22 cellular contexts compared by ENCODE assay signal in genomic region chr22:20076627-20077172, GRCh38. TPM values are rescaled to one million over a fixed set of nuclear protein-coding genes. Genes with fewer than 3 reads are reported as not detected.
A peak's percentile ranks its signal among the peaks of the same experiment; 100 is the strongest.
DNase-seq lines count a peak whose midpoint lies in the region; ATAC-seq and TF ChIP-seq lines count a peak whose summit lies in the region.
"Had no signal": no experiment of that assay in that cellular context is flagged by ENCODE, and none has a peak within 500 bp of the region (broad histone marks: within the 10 kb centered on the region; RNA-seq: fewer than 3 reads in every experiment).

No MANE protein-coding gene starts in this region.

- peaks cover 13% of the 10 kb centered on the region for H3K79me2 ChIP-seq in osteoblast (ENCODE audit: insufficient read depth, low read length)

- H3K4me3 ChIP-seq in GM12864 (ENCODE audit: low read depth, low read length) (no peak overlapping the region), osteoblast (ENCODE audit: insufficient read depth, low read length) (no peak overlapping the region), gastroesophageal sphincter (no peak overlapping the region)
- H3K4me3 ChIP-seq: GM12878, left lung, right lobe of liver, SJSA1 had no signal

- DNase-seq in GM12864 (ENCODE audit: low read depth) (no peak), OCI-M1 (lab: John Stamatoyannopoulos, UW) (peak; percentile 42), erythroblast (lab: John Stamatoyannopoulos, UW) (peak; percentile 73 to 89), osteoblast (ENCODE audit: insufficient read length, low spot score, missing footprints) (peak; percentile 58), G401 (ENCODE audit: low spot score) (no peak)
- DNase-seq: activated CD4-positive, alpha-beta T cell treated with anti-CD3 and anti-CD28 coated beads, Interleukin-2, amount 10 ng/mL, durations not matched to agents 24 days and 14 days; activated T-cell treated with anti-CD3 and anti-CD28 coated beads, Interleukin-2, amount 50 U/mL, for 48 hours; hypothalamus; IMR-90; NCI-H1092 treated with DMSO at 0.1 percent for 48 hours; NCI-H187 treated with DMSO at 0.1 percent for 48 hours; NCI-H526; stimulated activated CD4-positive, alpha-beta T cell treated with anti-CD3 and anti-CD28 coated beads, Interleukin-12 subunit alpha, Interleukin-12 subunit beta, amount 100 ng/mL, for 4 hours; stimulated activated CD4-positive, alpha-beta T cell treated with anti-CD3 and anti-CD28 coated beads, Interleukin-4, amount 100 ng/mL, for 1 hour; T-cell; trophoblast cell had no signal

- ATAC-seq in HG03521 (IDR thresholded peaks at IDR 0.05; ENCODE audit: unreplicated experiment): no peak
- no peak for ATAC-seq in gastroesophageal sphincter
- ATAC-seq: GM12878, left lung, right lobe of liver, T-cell had no signal

- H3K9me3 ChIP-seq in osteoblast (ENCODE audit: low read depth, low read length) (no peaks in the 10 kb centered on the region), gastroesophageal sphincter (no peaks in the 10 kb centered on the region)
- H3K9me3 ChIP-seq: left lung, right lobe of liver, SJSA1 had no signal

- H3K36me3 ChIP-seq in osteoblast (ENCODE audit: insufficient read depth, low read length): no peaks in the 10 kb centered on the region
- H3K36me3 ChIP-seq in gastroesophageal sphincter: no peaks in the 10 kb centered on the region
- H3K36me3 ChIP-seq: left lung, right lobe of liver had no signal

- TF ChIP-seq POLR2A in erythroblast (IDR thresholded peaks at IDR 0.05; ENCODE audit: low read length): no peak
- no peak for TF ChIP-seq POLR2A in gastroesophageal sphincter (IDR thresholded peaks at IDR 0.05)

- peaks cover 9% of the 10 kb centered on the region for H4K20me1 ChIP-seq in osteoblast (ENCODE audit: insufficient read depth, low read length)

- no peak overlapping the region for H2AFZ ChIP-seq in osteoblast (ENCODE audit: low read length)

- no peak for TF ChIP-seq EP300 in gastroesophageal sphincter (IDR thresholded peaks at IDR 0.05)

- in situ Hi-C loops in G401 (cut with HindIII; ENCODE audit: low sequenced_read_pairs): no loop called here

- H3K4me1 ChIP-seq in osteoblast (ENCODE audit: insufficient read depth, low read length) (peaks cover 12% of the 10 kb centered on the region), gastroesophageal sphincter (peaks cover 0 to 18% (median 12%) of the 10 kb centered on the region in 3 donors)

- H3K27ac ChIP-seq in osteoblast (ENCODE audit: low read depth, low read length) (no peak overlapping the region), gastroesophageal sphincter (no peak overlapping the region)
- H3K27ac ChIP-seq: left lung, right lobe of liver, SJSA1 had no signal

- no peak overlapping the region for H3K4me2 ChIP-seq in osteoblast (ENCODE audit: insufficient read depth, low read length)

- TF ChIP-seq CTCF in GM12864 (IDR thresholded peaks at IDR 0.05; ENCODE audit: low read depth, low read length, missing control alignments) (peak; percentile 1), osteoblast (IDR thresholded peaks at IDR 0.05; ENCODE audit: extremely low read depth, low read depth, low read length) (no peak), gastroesophageal sphincter (IDR thresholded peaks at IDR 0.05) (no peak)

- WGBS in gastroesophageal sphincter (ENCODE audit: low coverage in 1 of 2), 2 donors: 49 to 74% methylated on average over 4 to 6 of the region's 6 CpGs

- H3K27me3 ChIP-seq in osteoblast (ENCODE audit: insufficient read depth, low read length) (no peaks in the 10 kb centered on the region), gastroesophageal sphincter (no peaks in the 10 kb centered on the region)
- H3K27me3 ChIP-seq: left lung, right lobe of liver, SJSA1 had no signal

RNA-seq across cellular contexts. Expression of gene DGCR8, which starts 3.3 kb away (rescaled TPM):
- total RNA-seq in osteoblast: 25.9 and 44.2 TPM in 2 replicates
- 10 to 100 TPM; 16.9 to 27.6 (median 25.5) TPM for total RNA-seq in gastroesophageal sphincter
- 21.5 and 22.0 TPM in 2 replicates for total RNA-seq in G401 (2014; rRNA removed; shearing (Covaris generic))

RNA-seq across cellular contexts. Expression of gene RANBP1, which starts 39.2 kb away (rescaled TPM):
- total RNA-seq in osteoblast (78.4 and 85.8 TPM in 2 replicates), gastroesophageal sphincter (100 to 1,000 TPM; 115 to 162 (median 158) TPM)
- 883 and 1,003 TPM in 2 replicates for total RNA-seq in G401 (2014; rRNA removed; shearing (Covaris generic))

RNA-seq across cellular contexts. Expression of gene TRMT2A, which starts 40.3 kb away (rescaled TPM):
- total RNA-seq in osteoblast: 35.9 and 43.8 TPM in 2 replicates
- total RNA-seq in gastroesophageal sphincter: 10 to 100 TPM; 24.1 to 57.0 (median 36.3) TPM
- total RNA-seq in G401 (2014; rRNA removed; shearing (Covaris generic)): 22.4 and 55.8 TPM in 2 replicates

RNA-seq across cellular contexts. Expression of gene ZDHHC8, which starts 54.9 kb away (rescaled TPM):
- total RNA-seq in osteoblast (9.8 and 11.8 TPM in 2 replicates), gastroesophageal sphincter (10 to 100 TPM; 11.8 to 27.8 (median 16.4) TPM)
- 5.1 and 7.8 TPM in 2 replicates for total RNA-seq in G401 (2014; rRNA removed; shearing (Covaris generic))

RNA-seq across cellular contexts. Expression of gene TANGO2, which starts 55.8 kb away (rescaled TPM):
- total RNA-seq in osteoblast: 41.8 and 43.8 TPM in 2 replicates
- 10 to 100 TPM; 20.0 to 65.5 (median 45.8) TPM for total RNA-seq in gastroesophageal sphincter
- total RNA-seq in G401 (2014; rRNA removed; shearing (Covaris generic)): 13.2 and 19.0 TPM in 2 replicates

Comparison
In these comparisons a context has a peak if more than half of its experiments do, and no peak if none do; other contexts are left out.
1. DNase-seq: peak in OCI-M1 (single experiment), erythroblast (2 of 2) and osteoblast (single experiment); none in GM12864 (single experiment) and G401 (single experiment).